In genomic region chr3:52829482-52829881, GRCh38 we compare ENCODE assay signal across 22 cellular contexts. TPM values are rescaled to one million over a fixed set of nuclear protein-coding genes. Genes with fewer than 3 reads are reported as not detected.
DNase-seq lines count a peak whose midpoint lies in the region; ATAC-seq and TF ChIP-seq lines count a peak whose summit lies in the region.
"Had no signal": no experiment of that assay in that cellular context is flagged by ENCODE, and none has a peak within 500 bp of the region (broad histone marks: within the 10 kb centered on the region; RNA-seq: fewer than 3 reads in every experiment).

No MANE protein-coding gene starts in this region.

- H3K27ac ChIP-seq in heart left ventricle (no peak overlapping the region), liver (ENCODE audit: low read depth in 1 of 2, low read length in 2 of 2) (peak overlapping the region; percentile 96 to 99), osteoblast (ENCODE audit: low read depth, low read length) (no peak overlapping the region), tibial artery (peak overlapping the region; percentile 90 to 92)
- H3K27ac ChIP-seq: 22Rv1, A549 had no signal

- no peak for TF ChIP-seq CTCF in heart left ventricle (IDR thresholded peaks at IDR 0.05)
- no peak for TF ChIP-seq CTCF in liver (IDR thresholded peaks at IDR 0.05; ENCODE audit: low read depth, low read length, missing input control)
- no peak for TF ChIP-seq CTCF in osteoblast (IDR thresholded peaks at IDR 0.05; ENCODE audit: extremely low read depth, low read depth, low read length)
- no peak for TF ChIP-seq CTCF in tibial artery (IDR thresholded peaks at IDR 0.05)

- no peak overlapping the region for H2AFZ ChIP-seq in osteoblast (ENCODE audit: low read length)

- H3K9me3 ChIP-seq in heart left ventricle: no peaks in the 10 kb centered on the region
- no peaks in the 10 kb centered on the region for H3K9me3 ChIP-seq in liver (ENCODE audit: control insufficient read depth in 4 of 4, low read length in 3 of 4)
- H3K9me3 ChIP-seq in osteoblast (ENCODE audit: low read depth, low read length): no peaks in the 10 kb centered on the region
- H3K9me3 ChIP-seq in tibial artery: no peaks in the 10 kb centered on the region
- H3K9me3 ChIP-seq: A549, HAP-1 had no signal

- H3K4me3 ChIP-seq in heart left ventricle (no peak overlapping the region), liver (ENCODE audit: low read depth in 1 of 3, low read length in 3 of 3) (peak overlapping the region; percentile 62 to 94 (median 93)), osteoblast (ENCODE audit: insufficient read depth, low read length) (no peak overlapping the region), tibial artery (peak overlapping the region; percentile 38 to 58)
- H3K4me3 ChIP-seq: A549, GM12878, HAP-1 had no signal

- H3K9ac ChIP-seq in liver (ENCODE audit: low read depth in 1 of 2, low read length in 2 of 2): peak overlapping the region; percentile 97 to 99

- no peak overlapping the region for H3K4me2 ChIP-seq in osteoblast (ENCODE audit: insufficient read depth, low read length)
- H3K4me2 ChIP-seq: A549 had no signal

- peak; percentile 3 for DNase-seq in Right ventricle myocardium inferior (ENCODE audit: missing footprints)
- DNase-seq in heart left ventricle: no peak
- DNase-seq in osteoblast (ENCODE audit: insufficient read length, low spot score, missing footprints): peak; percentile 43
- DNase-seq in tibial artery: no peak
- DNase-seq in NCI-H526 (lab: John Stamatoyannopoulos, UW): no peak
- DNase-seq: AML-193; CD8-positive, alpha-beta T cell; DMS 273 treated with DMSO at 0.1 percent for 48 hours; DMS53; DND-41; EL had no signal

- no peak for TF ChIP-seq POLR2A in heart left ventricle (IDR thresholded peaks at IDR 0.05)

- WGBS in heart left ventricle, 4 donors: 82 to 100% (median 88%) methylated on average over 2 to 3 of the region's 3 CpGs
- 43% methylated on average over 3 of the region's 3 CpGs for WGBS in liver

- TF ChIP-seq RAD21 in liver (IDR thresholded peaks at IDR 0.05): no peak

- H4K20me1 ChIP-seq in osteoblast (ENCODE audit: insufficient read depth, low read length): peaks cover 8% of the 10 kb centered on the region

- intact Hi-C loops in Right ventricle myocardium inferior (cut with DNase I): no loop called here
- intact Hi-C loops in heart left ventricle (cut with DNase I): no loop called here
- intact Hi-C loops in tibial artery (cut with DNase I; ENCODE audit: low total_unique reads): loop anchor here (10.0 kb wide), 1 partner anchor 55 kb away; the partner anchor contains the start of genes ITIH1 and NEK4

- H3K36me3 ChIP-seq in heart left ventricle (peaks cover 0 to 7% (median 0%) of the 10 kb centered on the region in 9 donors), liver (ENCODE audit: control insufficient read depth in 4 of 4, insufficient read depth in 3 of 4, low read depth in 1 of 4, low read length in 3 of 4) (peaks cover 7 to 31% (median 23%) of the 10 kb centered on the region in 4 donors), osteoblast (ENCODE audit: insufficient read depth, low read length) (no peaks in the 10 kb centered on the region), tibial artery (peaks cover 23 to 46% (median 28%) of the 10 kb centered on the region in 3 donors)
- H3K36me3 ChIP-seq: HAP-1 had no signal

- H3K4me1 ChIP-seq in heart left ventricle: peaks cover 0 to 24% (median 10%) of the 10 kb centered on the region in 12 donors
- peaks cover 6 to 71% (median 51%) of the 10 kb centered on the region in 4 donors for H3K4me1 ChIP-seq in liver (ENCODE audit: control insufficient read depth in 4 of 4, insufficient read depth in 4 of 4, low read length in 3 of 4)
- H3K4me1 ChIP-seq in osteoblast (ENCODE audit: insufficient read depth, low read length): peaks cover 21% of the 10 kb centered on the region
- H3K4me1 ChIP-seq in tibial artery: peaks cover 0 to 73% (median 52%) of the 10 kb centered on the region in 4 donors
- H3K4me1 ChIP-seq: HAP-1 had no signal

- ATAC-seq in Right ventricle myocardium inferior: no peak
- ATAC-seq in heart left ventricle: no peak
- no peak for ATAC-seq in HG03354 (IDR thresholded peaks at IDR 0.05; ENCODE audit: poor library complexity, severe bottlenecking, unreplicated experiment)
- no peak for ATAC-seq in HG03039 (IDR thresholded peaks at IDR 0.05; ENCODE audit: unreplicated experiment)
- ATAC-seq: A549; CD8-positive, alpha-beta T cell; GM12878 had no signal

- no peaks in the 10 kb centered on the region for H3K27me3 ChIP-seq in heart left ventricle
- no peaks in the 10 kb centered on the region for H3K27me3 ChIP-seq in liver (ENCODE audit: control insufficient read depth in 4 of 4, insufficient read depth in 4 of 4, low read length in 3 of 4)
- H3K27me3 ChIP-seq in osteoblast (ENCODE audit: insufficient read depth, low read length): no peaks in the 10 kb centered on the region
- H3K27me3 ChIP-seq in tibial artery: no peaks in the 10 kb centered on the region

- H3K79me2 ChIP-seq in osteoblast (ENCODE audit: insufficient read depth, low read length): no peaks in the 10 kb centered on the region

TF ChIP-seq in liver, 16 proteins besides CTCF, POLR2A, EP300 and RAD21 (continues in another document):
- TF ChIP-seq ZBTB33 (IDR thresholded peaks at IDR 0.05) (no peak), HNF4A (conservative IDR thresholded peaks at IDR 0.05) (peak; percentile 79 to 80), TAF1 (conservative IDR thresholded peaks at IDR 0.05) (peak; percentile 54), FOXA1 (IDR thresholded peaks at IDR 0.05) (no peak), REST (IDR thresholded peaks at IDR 0.05) (peak; percentile 55)

RNA-seq across cellular contexts. Expression of gene ITIH4, which starts 1.0 kb away (rescaled TPM):
- 5.0 TPM for total RNA-seq in Right ventricle myocardium inferior
- total RNA-seq in heart left ventricle: 10 to 100 TPM in 1 of 9 donors, 1 to 10 TPM in 8; 1.4 to 11.2 (median 4.3) TPM
- polyA plus RNA-seq in heart left ventricle: 1 to 10 TPM in 1 of 2 donors, under 1 TPM in 1; 0.76 to 4.1 TPM
- total RNA-seq in liver: 1,000 to 10,000 TPM in 1 of 2 donors, 100 to 1,000 TPM in 1; 447 to 2,000 TPM
- 1,000 to 10,000 TPM; 2,821 to 3,354 TPM for polyA plus RNA-seq in liver
- total RNA-seq in osteoblast: 2.5 and 3.5 TPM in 2 replicates
- total RNA-seq: HT-29 had no signal

RNA-seq across cellular contexts. Expression of gene MUSTN1, which starts 5.3 kb away (rescaled TPM):
- total RNA-seq in Right ventricle myocardium inferior (26.5 TPM), heart left ventricle (100 to 1,000 TPM in 2 of 9 donors, 10 to 100 TPM in 7; 13.5 to 207 (median 32.4) TPM), liver (10 to 100 TPM in 1 of 2 donors, under 1 TPM in 1; 0.25 to 12.1 TPM), osteoblast (1.4 TPM in 1 of 2 replicates, not detected in the other)
- polyA plus RNA-seq in heart left ventricle (100 to 1,000 TPM in 1 of 2 donors, 10 to 100 TPM in 1; 31.0 to 183 TPM), liver (1 to 10 TPM; 1.8 to 6.1 TPM)
- total RNA-seq: G401, H4, HT-29 had no signal
- polyA plus RNA-seq: A549, BJ had no signal

RNA-seq across cellular contexts. Expression of gene ITIH3, which starts 34.9 kb away (rescaled TPM):
- total RNA-seq in Right ventricle myocardium inferior (0.43 TPM), heart left ventricle (1 to 10 TPM in 1 of 9 donors, under 1 TPM in 8; 0.13 to 1.6 (median 0.65) TPM), liver (1,000 to 10,000 TPM in 1 of 2 donors, 100 to 1,000 TPM in 1; 507 to 1,075 TPM), osteoblast (under 0.01 TPM in 1 of 2 replicates, not detected in the other)
- polyA plus RNA-seq in heart left ventricle (under 1 TPM; 0.19 to 0.76 TPM), liver (1,000 to 10,000 TPM in 1 of 2 donors, 100 to 1,000 TPM in 1; 743 to 1,326 TPM)
- total RNA-seq: CD8-positive, alpha-beta T cell; G401; H4; HT-29 had no signal

RNA-seq across cellular contexts. Expression of gene ITIH1, which starts 52.1 kb away (rescaled TPM):
- total RNA-seq in Right ventricle myocardium inferior: not detected
- total RNA-seq in heart left ventricle: under 1 TPM in 2 of 9 donors, not detected in 7; 0.21 to 0.23 TPM
- polyA plus RNA-seq in heart left ventricle: under 1 TPM in 1 of 2 donors, not detected in 1; 0.04 TPM
- 1,000 to 10,000 TPM; 1,022 to 1,400 TPM for total RNA-seq in liver
- polyA plus RNA-seq in liver: 1,000 to 10,000 TPM; 1,193 to 1,291 TPM
- not detected in 2 replicates for total RNA-seq in osteoblast
- total RNA-seq: CD8-positive, alpha-beta T cell; G401; H4; HT-29 had no signal
- polyA plus RNA-seq: A549, BJ had no signal

RNA-seq across cellular contexts. Expression of gene NEK4, which starts 58.7 kb away (rescaled TPM):
- total RNA-seq in Right ventricle myocardium inferior (20.4 TPM), heart left ventricle (10 to 100 TPM; 13.1 to 21.5 (median 15.2) TPM), liver (10 to 100 TPM; 24.0 to 28.7 TPM), osteoblast (22.7 and 24.6 TPM in 2 replicates)
- polyA plus RNA-seq in heart left ventricle (10 to 100 TPM in 1 of 2 donors, 1 to 10 TPM in 1; 2.7 to 11.0 TPM), liver (1 to 10 TPM; 5.4 to 6.8 TPM)

Comparison
In these comparisons a context has a peak if more than half of its experiments do, and no peak if none do; other contexts are left out.
1. DNase-seq: peak in Right ventricle myocardium inferior (single experiment) and osteoblast (single experiment); none in heart left ventricle (0 of 5), tibial artery (0 of 2) and NCI-H526 (0 of 2).
2. H3K27ac ChIP-seq: peak in liver (2 of 2) and tibial artery (2 of 2); none in heart left ventricle (0 of 12) and osteoblast (single experiment).
3. H3K4me3 ChIP-seq: peak in liver (3 of 3) and tibial artery (2 of 2); none in heart left ventricle (0 of 12) and osteoblast (single experiment).
4. RNA of gene ITIH4, which starts 1.0 kb away (total RNA-seq): 447 to 2,000 TPM in liver; 5.0 TPM in Right ventricle myocardium inferior (single experiment), 1.4 to 11.2 TPM in heart left ventricle and 2.5 to 3.5 TPM in osteoblast; every median in the first group is over 10 times any median in the second.
5. RNA of gene ITIH3, which starts 34.9 kb away (total RNA-seq): 507 to 1,075 TPM in liver; 0.13 to 1.6 TPM in heart left ventricle, 0.43 TPM in Right ventricle myocardium inferior (single experiment) and under 0.01 TPM in osteoblast; every median in the first group is over 100 times any median in the second.